ENCODE assay signal across 18 cellular contexts in genomic region chr2:170943041-170943440, GRCh38. TPM values are rescaled to one million over a fixed set of nuclear protein-coding genes. Genes with fewer than 3 reads are reported as not detected.
A peak's percentile ranks its signal among the peaks of the same experiment; 100 is the strongest.
DNase-seq lines count a peak whose midpoint lies in the region; ATAC-seq, FAIRE-seq and TF ChIP-seq lines count a peak whose summit lies in the region.
"Had no signal": no experiment of that assay in that cellular context is flagged by ENCODE, and none has a peak within 500 bp of the region (broad histone marks: within the 10 kb centered on the region; RNA-seq: fewer than 3 reads in every experiment).

No MANE protein-coding gene starts in this region.

- peaks cover 100% of the 10 kb centered on the region for H3K79me2 ChIP-seq in SK-N-SH (ENCODE audit: insufficient read depth)

- peak; percentile 21 for FAIRE-seq in D721Med (lab: Jason Lieb, UNC)
- FAIRE-seq: GM18507 had no signal

- TF ChIP-seq RAD21 in SK-N-SH (IDR thresholded peaks at IDR 0.05; ENCODE audit: low read length), result no peak

- no peak overlapping the region for H2AFZ ChIP-seq in SK-N-SH (ENCODE audit: low read depth)

- H3K4me2 ChIP-seq in SK-N-SH, result no peak overlapping the region; the same call in 1 of the 2 replicates
- H3K4me2 ChIP-seq: BLaER1 treated with 17β-estradiol and CSF1 and Interleukin-3, amounts not matched to agents 10 nM and 100 nM had no signal

- H3K27ac ChIP-seq in SK-N-SH (ENCODE audit: low read depth in 2 of 2, low read length in 1 of 2), result no peak overlapping the region
- H3K27ac ChIP-seq: 22Rv1; BLaER1 treated with 17β-estradiol and CSF1 and Interleukin-3, amounts not matched to agents 10 nM and 100 nM; HL-60 had no signal

- 20% methylated on average over 1 of the region's 1 CpG for WGBS in SK-N-SH (ENCODE audit: low lambda C conversion rate)

- H3K4me1 ChIP-seq in SK-N-SH (ENCODE audit: control insufficient read depth in 1 of 2, insufficient read depth in 2 of 2, low read depth in 1 of 2, low read length in 1 of 2) (peaks cover 0 to 10% of the 10 kb centered on the region in 2 experiments; a peak in 2 of 4 replicates), adipocyte (ENCODE audit: control insufficient read depth, insufficient read depth, low read length) (peaks cover 8% of the 10 kb centered on the region)

- no peak for DNase-seq in SK-N-SH
- DNase-seq in D721Med (ENCODE audit: insufficient read length, low spot score), result no peak
- peak; percentile 17 for DNase-seq in adipocyte (ENCODE audit: low read depth)
- DNase-seq in fibroblast of peridontal ligament (ENCODE audit: extremely low read depth), result peak; percentile 55
- DNase-seq: AML-193; CD4-positive, CD25-positive, alpha-beta regulatory T cell; DMS 273 treated with DMSO at 0.1 percent for 48 hours; GOT3; H9 had no signal

- ATAC-seq in SK-N-SH treated with all-trans-retinoic acid at 6 μM for 48 hours, result no peak
- ATAC-seq in GM19395 (IDR thresholded peaks at IDR 0.05; ENCODE audit: unreplicated experiment), result no peak
- no peak for ATAC-seq in GM19023 (IDR thresholded peaks at IDR 0.05; ENCODE audit: unreplicated experiment)
- ATAC-seq in HG02588 (IDR thresholded peaks at IDR 0.05; ENCODE audit: unreplicated experiment), result no peak
- ATAC-seq: GM12878 had no signal

- H3K9me3 ChIP-seq in SK-N-SH (no peaks in the 10 kb centered on the region), adipocyte (ENCODE audit: control insufficient read depth, low read length) (no peaks in the 10 kb centered on the region)

- peaks cover 2 to 15% of the 10 kb centered on the region in 2 experiments for H3K36me3 ChIP-seq in SK-N-SH (replicated peaks in 1 of 2; ENCODE audit: control insufficient read depth in 1 of 2, insufficient read depth in 2 of 2, low read length in 1 of 2)
- no peaks in the 10 kb centered on the region for H3K36me3 ChIP-seq in adipocyte (ENCODE audit: control insufficient read depth, insufficient read depth, low read length, severe bottlenecking)

- H4K20me1 ChIP-seq in SK-N-SH (ENCODE audit: insufficient read depth), result peaks cover 100% of the 10 kb centered on the region

- H3K9me2 ChIP-seq in SK-N-SH, result no peaks in the 10 kb centered on the region

- H3K9ac ChIP-seq in SK-N-SH, result no peak overlapping the region
- H3K9ac ChIP-seq in adipocyte (ENCODE audit: low read length), result no peak overlapping the region
- H3K9ac ChIP-seq: BLaER1 treated with 17β-estradiol and CSF1 and Interleukin-3, amounts not matched to agents 10 nM and 100 nM had no signal

- H3K4me3 ChIP-seq in SK-N-SH (ENCODE audit: low read depth in 2 of 2, low read length in 1 of 2) (no peak overlapping the region), adipocyte (ENCODE audit: low read length) (no peak overlapping the region)
- H3K4me3 ChIP-seq: BLaER1 treated with 17β-estradiol and CSF1 and Interleukin-3, amounts not matched to agents 10 nM and 100 nM; GM12878 had no signal

- CTCF ChIA-PET in SK-N-SH (lab: Yijun Ruan, JAX), result interaction anchor here (0.9 to 2.0 kb wide), 4 partner anchors 11 to 473 kb away, joined by 3 to 8 read pairs (median 6); partner anchors contain the start of gene GORASP2

- TF ChIP-seq CTCF in SK-N-SH (IDR thresholded peaks at IDR 0.05), result no peak
- TF ChIP-seq CTCF in D721Med (IDR thresholded peaks at IDR 0.05; ENCODE audit: insufficient read depth, missing control alignments), result no peak

- POLR2A ChIA-PET in SK-N-SH (lab: Yijun Ruan, JAX), result no interaction called here

- TF ChIP-seq EP300 in SK-N-SH (IDR thresholded peaks at IDR 0.05; ENCODE audit: borderline replicate concordance in 1 of 2, low read depth in 1 of 2, low read length in 1 of 2), result no peak

- H3K27me3 ChIP-seq in SK-N-SH (ENCODE audit: insufficient read depth) (no peaks in the 10 kb centered on the region), adipocyte (replicated peaks; ENCODE audit: control insufficient read depth, insufficient read depth, low read length) (no peaks in the 10 kb centered on the region)
- H3K27me3 ChIP-seq: BLaER1 treated with 17β-estradiol and CSF1 and Interleukin-3, amounts not matched to agents 10 nM and 100 nM had no signal

- H3F3A ChIP-seq in SK-N-SH (replicated peaks; ENCODE audit: insufficient read depth), result peaks cover 5% of the 10 kb centered on the region

TF ChIP-seq in SK-N-SH, 30 proteins besides CTCF, POLR2A, EP300 and RAD21:
- peak; percentile 17; the same call in 1 of the 2 replicates for TF ChIP-seq TCF12 (IDR thresholded peaks at IDR 0.05)
- TF ChIP-seq, protein P1, sequence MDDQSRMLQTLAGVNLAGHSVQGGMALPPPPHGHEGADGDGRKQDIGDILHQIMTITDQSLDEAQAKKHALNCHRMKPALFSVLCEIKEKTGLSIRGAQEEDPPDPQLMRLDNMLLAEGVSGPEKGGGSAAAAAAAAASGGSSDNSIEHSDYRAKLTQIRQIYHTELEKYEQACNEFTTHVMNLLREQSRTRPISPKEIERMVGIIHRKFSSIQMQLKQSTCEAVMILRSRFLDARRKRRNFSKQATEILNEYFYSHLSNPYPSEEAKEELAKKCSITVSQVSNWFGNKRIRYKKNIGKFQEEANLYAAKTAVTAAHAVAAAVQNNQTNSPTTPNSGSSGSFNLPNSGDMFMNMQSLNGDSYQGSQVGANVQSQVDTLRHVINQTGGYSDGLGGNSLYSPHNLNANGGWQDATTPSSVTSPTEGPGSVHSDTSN (IDR thresholded peaks at IDR 0.05), result no peak

TF ChIP-seq in SK-N-SH treated with all-trans-retinoic acid at 6 μM for 48 hours, 23 proteins besides CTCF, POLR2A, EP300 and RAD21:
- TF ChIP-seq, protein P2, sequence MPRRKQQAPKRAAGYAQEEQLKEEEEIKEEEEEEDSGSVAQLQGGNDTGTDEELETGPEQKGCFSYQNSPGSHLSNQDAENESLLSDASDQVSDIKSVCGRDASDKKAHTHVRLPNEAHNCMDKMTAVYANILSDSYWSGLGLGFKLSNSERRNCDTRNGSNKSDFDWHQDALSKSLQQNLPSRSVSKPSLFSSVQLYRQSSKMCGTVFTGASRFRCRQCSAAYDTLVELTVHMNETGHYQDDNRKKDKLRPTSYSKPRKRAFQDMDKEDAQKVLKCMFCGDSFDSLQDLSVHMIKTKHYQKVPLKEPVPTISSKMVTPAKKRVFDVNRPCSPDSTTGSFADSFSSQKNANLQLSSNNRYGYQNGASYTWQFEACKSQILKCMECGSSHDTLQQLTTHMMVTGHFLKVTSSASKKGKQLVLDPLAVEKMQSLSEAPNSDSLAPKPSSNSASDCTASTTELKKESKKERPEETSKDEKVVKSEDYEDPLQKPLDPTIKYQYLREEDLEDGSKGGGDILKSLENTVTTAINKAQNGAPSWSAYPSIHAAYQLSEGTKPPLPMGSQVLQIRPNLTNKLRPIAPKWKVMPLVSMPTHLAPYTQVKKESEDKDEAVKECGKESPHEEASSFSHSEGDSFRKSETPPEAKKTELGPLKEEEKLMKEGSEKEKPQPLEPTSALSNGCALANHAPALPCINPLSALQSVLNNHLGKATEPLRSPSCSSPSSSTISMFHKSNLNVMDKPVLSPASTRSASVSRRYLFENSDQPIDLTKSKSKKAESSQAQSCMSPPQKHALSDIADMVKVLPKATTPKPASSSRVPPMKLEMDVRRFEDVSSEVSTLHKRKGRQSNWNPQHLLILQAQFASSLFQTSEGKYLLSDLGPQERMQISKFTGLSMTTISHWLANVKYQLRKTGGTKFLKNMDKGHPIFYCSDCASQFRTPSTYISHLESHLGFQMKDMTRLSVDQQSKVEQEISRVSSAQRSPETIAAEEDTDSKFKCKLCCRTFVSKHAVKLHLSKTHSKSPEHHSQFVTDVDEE (CRISPR knock-in tag; IDR thresholded peaks at IDR 0.05), result no peak
- TF ChIP-seq ESRRG (CRISPR knock-in tag; IDR thresholded peaks at IDR 0.05) (no peak), PPARA (CRISPR knock-in tag; IDR thresholded peaks at IDR 0.05; ENCODE audit: borderline replicate concordance) (no peak), ZFP3 (CRISPR knock-in tag; IDR thresholded peaks at IDR 0.05) (no peak), ARNTL (CRISPR knock-in tag; IDR thresholded peaks at IDR 0.05; ENCODE audit: borderline replicate concordance, low read depth) (no peak), ZFP30 (CRISPR knock-in tag; IDR thresholded peaks at IDR 0.05) (no peak), PATZ1 (CRISPR knock-in tag; IDR thresholded peaks at IDR 0.05; ENCODE audit: borderline replicate concordance) (no peak), TOX (CRISPR knock-in tag; IDR thresholded peaks at IDR 0.05; ENCODE audit: borderline replicate concordance) (no peak), BACH2 (CRISPR knock-in tag; IDR thresholded peaks at IDR 0.05; ENCODE audit: borderline replicate concordance) (no peak), ZNF70 (CRISPR knock-in tag; IDR thresholded peaks at IDR 0.05) (no peak), ZC3H10 (CRISPR knock-in tag; IDR thresholded peaks at IDR 0.05) (no peak), OSR1 (CRISPR knock-in tag; IDR thresholded peaks at IDR 0.05) (no peak), TCF4 (CRISPR knock-in tag; IDR thresholded peaks at IDR 0.05; ENCODE audit: borderline replicate concordance) (no peak), ISL1 (CRISPR knock-in tag; IDR thresholded peaks at IDR 0.05) (no peak)
TF ChIP-seq in SK-N-SH treated with all-trans-retinoic acid at 6 μM for 48 hours: peak in this region for 0.

RNA-seq across cellular contexts. Expression of gene GORASP2, which starts 14.0 kb away (rescaled TPM):
- 127 and 148 TPM in 2 replicates for polyA plus RNA-seq in SK-N-SH (2012; rRNA removed)
- polyA plus RNA-seq in SK-N-SH (2012; cell fraction: cytosol; rRNA removed), result 111 and 119 TPM in 2 replicates
- 62.1 and 103 TPM in 2 replicates for polyA plus RNA-seq in SK-N-SH (2012; cell fraction: nucleus; rRNA removed)

Comparison
In these comparisons a context has a peak if more than half of its experiments do, and no peak if none do; other contexts are left out.
1. DNase-seq: peak in adipocyte (single experiment) and fibroblast of peridontal ligament (single experiment); none in SK-N-SH (single experiment) and D721Med (single experiment).